Comparison of ENCODE assay signal across 22 cellular contexts in genomic region chr10:52940921-52941320, GRCh38.
"Had no signal": no experiment of that assay in that cellular context is flagged by ENCODE, and none has a peak within 500 bp of the region (broad histone marks: within the 10 kb centered on the region; RNA-seq: fewer than 3 reads in every experiment).

No MANE protein-coding gene starts in this region.

- FAIRE-seq: frontal cortex had no signal

- H3K4me3 ChIP-seq: thyroid gland, uterus had no signal

- DNase-seq: activated B cell treated with CpG ODN at 0.5 μM for 24 hours; activated CD4-positive, alpha-beta memory T cell treated with anti-CD3 and anti-CD28 coated beads, Interleukin-2, amount 10 ng/mL, durations not matched to agents 7 days and 5 days; activated CD4-positive, alpha-beta T cell treated with anti-CD3 and anti-CD28 coated beads for 4 hours; activated CD8-positive, alpha-beta memory T cell treated with anti-CD3 and anti-CD28 coated beads, Interleukin-2, amount 10 ng/mL, durations not matched to agents 7 days and 5 days; activated naive CD4-positive, alpha-beta T cell; activated naive CD8-positive, alpha-beta T cell treated with anti-CD3 and anti-CD28 coated beads, Interleukin-2, amount 10 ng/mL, durations not matched to agents 7 days and 5 days; activated T-cell treated with anti-CD3 and anti-CD28 coated beads, Interleukin-2, amount 50 U/mL, for 1 hour; amygdala; dermis blood vessel endothelial cell; effector memory CD8-positive, alpha-beta T cell; head of caudate nucleus; kidney glomerular epithelial cell; left ventricle myocardium superior; mesenchymal stem cell; natural killer cell; stimulated activated CD4-positive, alpha-beta T cell treated with anti-CD3 and anti-CD28 coated beads, Interleukin-2, amount 100 ng/mL, for 24 hours; stimulated activated naive CD4-positive, alpha-beta T cell treated with Interleukin-2 at 50 U/mL for 16 hours; T-helper 1 cell; T-helper 9 cell; thyroid gland; uterus had no signal

- H3K36me3 ChIP-seq: thyroid gland, uterus had no signal

- H3K9me3 ChIP-seq: thyroid gland, uterus had no signal

- H3K27ac ChIP-seq: thyroid gland, uterus had no signal

- H3K27me3 ChIP-seq: thyroid gland, uterus had no signal

- H3K4me1 ChIP-seq: thyroid gland, uterus had no signal
